Comparison of ENCODE assay signal across 1 cellular context in genomic region chr6:168090706-168091105, GRCh38.
TF ChIP-seq lines count a peak whose summit lies in the region.

No MANE protein-coding gene starts in this region.

TF ChIP-seq in H1, 55 proteins besides CTCF, POLR2A, EP300 and RAD21:
- TF ChIP-seq CBX8 (IDR thresholded peaks at IDR 0.05; ENCODE audit: borderline replicate concordance, low read depth, low read length) (no peak), CTBP2 (IDR thresholded peaks at IDR 0.05; ENCODE audit: borderline replicate concordance, insufficient read depth, insufficient read length, low read length) (no peak), SUZ12 (IDR thresholded peaks at IDR 0.05; ENCODE audit: low read length) (no peak), TAF7 (optimal IDR thresholded peaks at IDR 0.05; ENCODE audit: borderline replicate concordance, low read depth, low read length) (no peak), SP1 (IDR thresholded peaks at IDR 0.05; ENCODE audit: low read depth, low read length) (no peak), BACH1 (IDR thresholded peaks at IDR 0.05; ENCODE audit: low read length) (no peak), ATF3 (IDR thresholded peaks at IDR 0.05; ENCODE audit: insufficient read depth, low read depth, low read length) (no peak), CHD1 (IDR thresholded peaks at IDR 0.05; ENCODE audit: low read depth, low read length) (no peak), CHD7 (IDR thresholded peaks at IDR 0.05; ENCODE audit: insufficient replicate concordance, low read length) (no peak), BRCA1 (IDR thresholded peaks at IDR 0.05; ENCODE audit: low read depth, low read length) (no peak), SIN3A (conservative IDR thresholded peaks at IDR 0.05 in 1 of 2, IDR thresholded peaks at IDR 0.05 in 1 of 2; ENCODE audit: low read depth in 1 of 2, low read length in 2 of 2) (no peak), E2F6 (IDR thresholded peaks at IDR 0.05) (no peak), EGR1 (IDR thresholded peaks at IDR 0.05; ENCODE audit: borderline replicate concordance, low read depth, low read length) (no peak), SIRT6 (IDR thresholded peaks at IDR 0.05; ENCODE audit: low read length) (no peak), GABPA (IDR thresholded peaks at IDR 0.05; ENCODE audit: borderline replicate concordance, insufficient read depth, low read length) (no peak), CEBPB (IDR thresholded peaks at IDR 0.05; ENCODE audit: low read depth, low read length) (no peak), HDAC2 (IDR thresholded peaks at IDR 0.05; ENCODE audit: borderline replicate concordance in 1 of 2, low read depth in 2 of 2, low read length in 2 of 2) (no peak), SIX5 (IDR thresholded peaks at IDR 0.05; ENCODE audit: low read depth, low read length) (no peak), PHF8 (conservative IDR thresholded peaks at IDR 0.05; ENCODE audit: low read depth, low read length) (no peak)
